In genomic region chr14:90760591-90761316, GRCh38 we compare ENCODE assay signal across 9 cellular contexts. TPM values are rescaled to one million over a fixed set of nuclear protein-coding genes. Genes with fewer than 3 reads are reported as not detected.
DNase-seq lines count a peak whose midpoint lies in the region; TF ChIP-seq lines count a peak whose summit lies in the region.
"Had no signal": no experiment of that assay in that cellular context is flagged by ENCODE, and none has a peak within 500 bp of the region (broad histone marks: within the 10 kb centered on the region; RNA-seq: fewer than 3 reads in every experiment).

No MANE protein-coding gene starts in this region.

- H3K9me3 Mint-ChIP-seq in T-helper 2 cell treated with Interferon-gamma antibody and Interleukin-4, amounts not matched to agents 5 μg/mL and 100 μg/mL, for 36 hours: peaks cover 12% of the 10 kb centered on the region
- peaks cover 27% of the 10 kb centered on the region for H3K9me3 Mint-ChIP-seq in mesothelial cell of epicardium

- H3K36me3 Mint-ChIP-seq in T-helper 2 cell treated with Interferon-gamma antibody and Interleukin-4, amounts not matched to agents 5 μg/mL and 100 μg/mL, for 36 hours (ENCODE audit: low read depth): peaks cover 2% of the 10 kb centered on the region
- H3K36me3 Mint-ChIP-seq in mesothelial cell of epicardium: peaks cover 25% of the 10 kb centered on the region

- peaks cover 14% of the 10 kb centered on the region for H3K4me1 Mint-ChIP-seq in T-helper 2 cell treated with Interferon-gamma antibody and Interleukin-4, amounts not matched to agents 5 μg/mL and 100 μg/mL, for 36 hours (ENCODE audit: low read depth)
- H3K4me1 Mint-ChIP-seq in mesothelial cell of epicardium: peaks cover 11% of the 10 kb centered on the region

- peak; percentile 3 for DNase-seq in T-helper 2 cell treated with Interferon-gamma antibody and Interleukin-4, amounts not matched to agents 5 μg/mL and 100 μg/mL, for 36 hours (ENCODE audit: low spot score)
- DNase-seq in T-helper 2 cell (no peak), NCI-H2171 treated with DMSO at 0.1 percent for 48 hours (lab: John Stamatoyannopoulos, UW) (peak; percentile 58), dermis blood vessel endothelial cell (peak; percentile 83), pons (ENCODE audit: low spot score) (peak; percentile 51), mesothelial cell of epicardium (ENCODE audit: low spot score in 2 of 2, unreplicated experiment in 2 of 2) (no peak)
- no peak for DNase-seq in stimulated activated CD4-positive, alpha-beta T cell treated with anti-CD3 and anti-CD28 coated beads, Interleukin-12 subunit alpha, Interleukin-12 subunit beta, amount 100 ng/mL, for 4 hours
- DNase-seq in activated naive CD4-positive, alpha-beta T cell treated with anti-CD3 and anti-CD28 coated beads, Interleukin-2, amount 50 U/mL, for 16 hours: no peak
- DNase-seq: activated naive CD8-positive, alpha-beta T cell treated with anti-CD3 and anti-CD28 coated beads, Interleukin-2, amount 10 ng/mL, durations not matched to agents 7 days and 5 days had no signal

- peaks cover 18% of the 10 kb centered on the region for H3K27me3 Mint-ChIP-seq in T-helper 2 cell treated with Interferon-gamma antibody and Interleukin-4, amounts not matched to agents 5 μg/mL and 100 μg/mL, for 36 hours (ENCODE audit: low read depth)
- H3K27me3 Mint-ChIP-seq in mesothelial cell of epicardium (ENCODE audit: low read depth): no peaks in the 10 kb centered on the region

- TF ChIP-seq CTCF in mesothelial cell of epicardium (IDR thresholded peaks at IDR 0.05; ENCODE audit: unreplicated experiment): no peak

- no peak overlapping the region for H3K4me3 Mint-ChIP-seq in T-helper 2 cell treated with Interferon-gamma antibody and Interleukin-4, amounts not matched to agents 5 μg/mL and 100 μg/mL, for 36 hours
- H3K4me3 Mint-ChIP-seq in mesothelial cell of epicardium: no peak overlapping the region
- H3K4me3 Mint-ChIP-seq: activated naive CD8-positive, alpha-beta T cell treated with anti-CD3 and anti-CD28 coated beads, Interleukin-2, amount 10 ng/mL, durations not matched to agents 7 days and 5 days had no signal

- H3K27ac Mint-ChIP-seq in T-helper 2 cell treated with Interferon-gamma antibody and Interleukin-4, amounts not matched to agents 5 μg/mL and 100 μg/mL, for 36 hours: no peak overlapping the region
- H3K27ac Mint-ChIP-seq in mesothelial cell of epicardium: no peak overlapping the region
- H3K27ac Mint-ChIP-seq: activated naive CD8-positive, alpha-beta T cell treated with anti-CD3 and anti-CD28 coated beads, Interleukin-2, amount 10 ng/mL, durations not matched to agents 7 days and 5 days had no signal

RNA-seq across cellular contexts. Expression of gene TTC7B, which starts 55.5 kb away (rescaled TPM):
- total RNA-seq in dermis blood vessel endothelial cell (37.1 and 63.3 TPM in 2 replicates), mesothelial cell of epicardium (46.0 to 56.5 TPM (median 48.9 TPM) in 3 replicates)

Comparison
In these comparisons a context has a peak if more than half of its experiments do, and no peak if none do; other contexts are left out.
1. DNase-seq: peak in T-helper 2 cell treated with Interferon-gamma antibody and Interleukin-4, amounts not matched to agents 5 μg/mL and 100 μg/mL, for 36 hours (single experiment), NCI-H2171 treated with DMSO at 0.1 percent for 48 hours (single experiment), dermis blood vessel endothelial cell (single experiment) and pons (single experiment); none in T-helper 2 cell (0 of 5), stimulated activated CD4-positive, alpha-beta T cell treated with anti-CD3 and anti-CD28 coated beads, Interleukin-12 subunit alpha, Interleukin-12 subunit beta, amount 100 ng/mL, for 4 hours (single experiment), activated naive CD4-positive, alpha-beta T cell treated with anti-CD3 and anti-CD28 coated beads, Interleukin-2, amount 50 U/mL, for 16 hours (single experiment) and mesothelial cell of epicardium (0 of 2).